ENCODE assay signal across 8 cellular contexts in genomic region chr9:128552744-128553221, GRCh38. TPM values are rescaled to one million over a fixed set of nuclear protein-coding genes. Genes with fewer than 3 reads are reported as not detected.
A peak's percentile ranks its signal among the peaks of the same experiment; 100 is the strongest.
DNase-seq lines count a peak whose midpoint lies in the region; ATAC-seq and TF ChIP-seq lines count a peak whose summit lies in the region.

No MANE protein-coding gene starts in this region.

- peak overlapping the region; percentile 99 for H3K27ac ChIP-seq in right atrium auricular region

- H3K36me3 ChIP-seq in right atrium auricular region: no peaks in the 10 kb centered on the region

- no peak for TF ChIP-seq CTCF in right atrium auricular region (IDR thresholded peaks at IDR 0.05)
- TF ChIP-seq CTCF in progenitor cell of endocrine pancreas (IDR thresholded peaks at IDR 0.05; ENCODE audit: unreplicated experiment): no peak

- H3K4me1 ChIP-seq in right atrium auricular region: peaks cover 0 to 75% of the 10 kb centered on the region in 2 donors

- H3K9me3 Mint-ChIP-seq in progenitor cell of endocrine pancreas (ENCODE audit: low read depth): no peaks in the 10 kb centered on the region

- H3K36me3 Mint-ChIP-seq in progenitor cell of endocrine pancreas (ENCODE audit: insufficient read depth): no peaks in the 10 kb centered on the region

- H3K27ac Mint-ChIP-seq in progenitor cell of endocrine pancreas: no peak overlapping the region

- ATAC-seq in HG02840 (IDR thresholded peaks at IDR 0.05; ENCODE audit: low FRiP score, unreplicated experiment): peak; percentile 31

- H3K4me3 Mint-ChIP-seq in progenitor cell of endocrine pancreas (ENCODE audit: low read depth): no peak overlapping the region

- H3K27me3 Mint-ChIP-seq in progenitor cell of endocrine pancreas: peaks cover 8% of the 10 kb centered on the region

- no peaks in the 10 kb centered on the region for H3K27me3 ChIP-seq in right atrium auricular region

- H3K4me3 ChIP-seq in right atrium auricular region: peak overlapping the region; percentile 97 to 99

- peak; percentile 53 for DNase-seq in activated naive CD4-positive, alpha-beta T cell treated with Interleukin-2 at 50 U/mL for 16 hours
- no peak for DNase-seq in activated naive CD4-positive, alpha-beta T cell treated with anti-CD3 and anti-CD28 coated beads, Interleukin-2, amount 50 U/mL, for 16 hours
- DNase-seq in NCI-H345 (lab: John Stamatoyannopoulos, UW): peak; percentile 68
- peak; percentile 24 for DNase-seq in activated gamma-delta T cell treated with anti-CD3 and anti-CD28 coated beads, Interleukin-2, amount 50 U/mL, for 16 hours (ENCODE audit: low read depth)
- DNase-seq in right atrium auricular region (ENCODE audit: low spot score): no peak
- peak; percentile 61 for DNase-seq in progenitor cell of endocrine pancreas (ENCODE audit: low spot score, unreplicated experiment)
- DNase-seq in NCI-H1048 (lab: John Stamatoyannopoulos, UW): no peak

- H3K4me1 Mint-ChIP-seq in progenitor cell of endocrine pancreas (ENCODE audit: low read depth): peaks cover 14% of the 10 kb centered on the region

- H3K9me3 ChIP-seq in right atrium auricular region: no peaks in the 10 kb centered on the region

RNA-seq across cellular contexts. Expression of gene SPTAN1, which starts 0.4 kb away (rescaled TPM):
- total RNA-seq in right atrium auricular region (100 to 1,000 TPM; 233 to 270 TPM), progenitor cell of endocrine pancreas (448 and 450 TPM in 2 replicates)

RNA-seq across cellular contexts. Expression of gene GLE1, which starts 48.3 kb away (rescaled TPM):
- 10 to 100 TPM; 14.4 to 18.1 TPM for total RNA-seq in right atrium auricular region
- total RNA-seq in progenitor cell of endocrine pancreas: 19.0 and 19.6 TPM in 2 replicates

Comparison
In these comparisons a context has a peak if more than half of its experiments do, and no peak if none do; other contexts are left out.
1. DNase-seq: peak in activated naive CD4-positive, alpha-beta T cell treated with Interleukin-2 at 50 U/mL for 16 hours (single experiment), NCI-H345 (single experiment), activated gamma-delta T cell treated with anti-CD3 and anti-CD28 coated beads, Interleukin-2, amount 50 U/mL, for 16 hours (single experiment) and progenitor cell of endocrine pancreas (single experiment); none in activated naive CD4-positive, alpha-beta T cell treated with anti-CD3 and anti-CD28 coated beads, Interleukin-2, amount 50 U/mL, for 16 hours (single experiment), right atrium auricular region (single experiment) and NCI-H1048 (single experiment).